11 cellular contexts compared by ENCODE assay signal in the genomic region with DNA sequence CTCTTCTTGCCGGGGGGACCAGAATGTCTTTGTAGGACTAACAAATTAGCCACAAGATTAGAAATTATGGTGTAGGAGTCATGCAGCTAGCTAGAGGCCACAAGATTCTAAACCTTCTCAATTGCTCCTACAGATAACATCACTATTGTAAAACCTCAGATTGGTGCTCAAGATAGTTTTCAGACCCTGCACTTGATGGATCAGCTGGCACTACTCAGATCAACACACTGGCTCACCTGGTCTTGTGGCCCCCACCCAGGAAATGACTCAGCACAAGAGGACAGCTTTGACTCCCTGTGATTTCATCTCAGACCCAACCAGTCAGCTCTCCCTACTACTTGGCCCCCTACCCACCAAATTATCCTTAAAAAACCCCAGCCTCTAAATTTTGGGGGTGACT.
A peak's percentile ranks its signal among the peaks of the same experiment; 100 is the strongest.
DNase-seq lines count a peak whose midpoint lies in the region; ATAC-seq, FAIRE-seq and TF ChIP-seq lines count a peak whose summit lies in the region.
"Had no signal": no experiment of that assay in that cellular context is flagged by ENCODE, and none has a peak within 500 bp of the region (broad histone marks: within the 10 kb centered on the region; RNA-seq: fewer than 3 reads in every experiment).

No MANE protein-coding gene starts in this region.

- TF ChIP-seq POLR2A in GM12892 (IDR thresholded peaks at IDR 0.05; ENCODE audit: low read depth, low read length) = no peak

- FAIRE-seq in GM12892 (lab: Jason Lieb, UNC) (peak; percentile 93), small intestine (lab: Jason Lieb, UNC) (no peak)

- H3K36me3 ChIP-seq in small intestine (ENCODE audit: control insufficient read depth in 2 of 2, insufficient read depth in 2 of 2, low read length in 2 of 2) (no peaks in the 10 kb centered on the region), lower lobe of right lung (no peaks in the 10 kb centered on the region)
- H3K36me3 ChIP-seq: tibial nerve had no signal

- intact Hi-C loops in lower lobe of right lung (cut with DNase I) = loop anchor here (10.0 kb wide), 1 partner anchor 124 kb away; a partner anchor contains a TSS

- DNase-seq in GM12892 (ENCODE audit: insufficient read length) = no peak
- peak in 4 of 5 donors; percentile 21 to 95 (median 37) for DNase-seq in T-helper 1 cell
- DNase-seq in activated T-helper 1 cell treated with Interleukin-2 at 50 U/mL for 16 hours (ENCODE audit: low read depth) = peak; percentile 42
- peak; percentile 23 for DNase-seq in small intestine
- DNase-seq in lower lobe of right lung = no peak
- no peak for DNase-seq in COLO668 (lab: John Stamatoyannopoulos, UW; ENCODE audit: unreplicated experiment)
- no peak for DNase-seq in 8988T

- 45 to 60% (median 59%) methylated on average over 1 of the region's 1 CpG for WGBS in small intestine, 3 donors

- H3K27me3 ChIP-seq in small intestine (ENCODE audit: control insufficient read depth in 2 of 2, insufficient read depth in 2 of 2, low read length in 2 of 2) = no peaks in the 10 kb centered on the region
- H3K27me3 ChIP-seq in lower lobe of right lung (ENCODE audit: low read depth) = no peaks in the 10 kb centered on the region
- H3K27me3 ChIP-seq: tibial nerve had no signal

- H3K4me3 ChIP-seq in small intestine (ENCODE audit: low read depth in 1 of 2, low read length in 2 of 2) (no peak overlapping the region), lower lobe of right lung (no peak overlapping the region)
- H3K4me3 ChIP-seq: tibial nerve had no signal

- H3K27ac ChIP-seq in small intestine (ENCODE audit: low read depth in 1 of 2, low read length in 1 of 2) (no peak overlapping the region), lower lobe of right lung (no peak overlapping the region)
- H3K27ac ChIP-seq: C4-2B, tibial nerve, VCaP had no signal

- H3K9me3 ChIP-seq in small intestine (ENCODE audit: control insufficient read depth, low read depth) = no peaks in the 10 kb centered on the region
- H3K9me3 ChIP-seq in lower lobe of right lung = no peaks in the 10 kb centered on the region
- H3K9me3 ChIP-seq: tibial nerve had no signal

- ATAC-seq in lower lobe of right lung = no peak
- ATAC-seq in HG03159 (IDR thresholded peaks at IDR 0.05; ENCODE audit: unreplicated experiment) = no peak

- no peaks in the 10 kb centered on the region for H3K4me1 ChIP-seq in small intestine (ENCODE audit: control insufficient read depth in 2 of 2, insufficient read depth in 1 of 2, low read depth in 1 of 2, low read length in 1 of 2)
- H3K4me1 ChIP-seq in lower lobe of right lung = no peaks in the 10 kb centered on the region

- TF ChIP-seq CTCF in lower lobe of right lung (IDR thresholded peaks at IDR 0.05) = no peak

Comparison
In these comparisons a context has a peak if more than half of its experiments do, and no peak if none do; other contexts are left out.
1. DNase-seq: peak in T-helper 1 cell (4 of 5), activated T-helper 1 cell treated with Interleukin-2 at 50 U/mL for 16 hours (single experiment) and small intestine (single experiment); none in GM12892 (single experiment), lower lobe of right lung (single experiment), COLO668 (single experiment) and 8988T (single experiment).